In the genomic region with DNA sequence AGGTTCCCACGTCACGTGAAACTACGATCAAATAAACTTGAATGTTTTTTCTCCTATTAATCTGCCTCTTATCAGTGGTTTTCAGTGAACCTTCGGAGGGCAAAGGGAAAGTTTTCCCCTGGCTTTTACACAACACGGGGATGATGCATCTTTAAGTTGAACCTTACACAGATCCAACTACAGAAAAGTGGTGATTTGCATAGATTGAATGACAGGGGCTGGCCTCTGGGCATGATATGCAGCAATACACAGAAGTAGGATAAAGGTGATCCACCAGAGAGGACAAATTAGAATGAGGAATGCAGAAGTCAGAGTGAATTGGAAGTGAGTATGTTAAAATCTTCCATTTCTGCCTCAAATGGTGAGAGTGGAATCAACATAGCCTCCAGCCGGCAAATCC, we compare ENCODE assay signal across 1 cellular context.
TF ChIP-seq lines count a peak whose summit lies in the region.

No MANE protein-coding gene starts in this region.

TF ChIP-seq in GM23338, 12 proteins besides CTCF, POLR2A, EP300 and RAD21 (continued from another document):
- TF ChIP-seq, protein P1, sequence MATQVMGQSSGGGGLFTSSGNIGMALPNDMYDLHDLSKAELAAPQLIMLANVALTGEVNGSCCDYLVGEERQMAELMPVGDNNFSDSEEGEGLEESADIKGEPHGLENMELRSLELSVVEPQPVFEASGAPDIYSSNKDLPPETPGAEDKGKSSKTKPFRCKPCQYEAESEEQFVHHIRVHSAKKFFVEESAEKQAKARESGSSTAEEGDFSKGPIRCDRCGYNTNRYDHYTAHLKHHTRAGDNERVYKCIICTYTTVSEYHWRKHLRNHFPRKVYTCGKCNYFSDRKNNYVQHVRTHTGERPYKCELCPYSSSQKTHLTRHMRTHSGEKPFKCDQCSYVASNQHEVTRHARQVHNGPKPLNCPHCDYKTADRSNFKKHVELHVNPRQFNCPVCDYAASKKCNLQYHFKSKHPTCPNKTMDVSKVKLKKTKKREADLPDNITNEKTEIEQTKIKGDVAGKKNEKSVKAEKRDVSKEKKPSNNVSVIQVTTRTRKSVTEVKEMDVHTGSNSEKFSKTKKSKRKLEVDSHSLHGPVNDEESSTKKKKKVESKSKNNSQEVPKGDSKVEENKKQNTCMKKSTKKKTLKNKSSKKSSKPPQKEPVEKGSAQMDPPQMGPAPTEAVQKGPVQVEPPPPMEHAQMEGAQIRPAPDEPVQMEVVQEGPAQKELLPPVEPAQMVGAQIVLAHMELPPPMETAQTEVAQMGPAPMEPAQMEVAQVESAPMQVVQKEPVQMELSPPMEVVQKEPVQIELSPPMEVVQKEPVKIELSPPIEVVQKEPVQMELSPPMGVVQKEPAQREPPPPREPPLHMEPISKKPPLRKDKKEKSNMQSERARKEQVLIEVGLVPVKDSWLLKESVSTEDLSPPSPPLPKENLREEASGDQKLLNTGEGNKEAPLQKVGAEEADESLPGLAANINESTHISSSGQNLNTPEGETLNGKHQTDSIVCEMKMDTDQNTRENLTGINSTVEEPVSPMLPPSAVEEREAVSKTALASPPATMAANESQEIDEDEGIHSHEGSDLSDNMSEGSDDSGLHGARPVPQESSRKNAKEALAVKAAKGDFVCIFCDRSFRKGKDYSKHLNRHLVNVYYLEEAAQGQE (IDR thresholded peaks at IDR 0.05; ENCODE audit: unreplicated experiment), result no peak
- TF ChIP-seq, protein P2, sequence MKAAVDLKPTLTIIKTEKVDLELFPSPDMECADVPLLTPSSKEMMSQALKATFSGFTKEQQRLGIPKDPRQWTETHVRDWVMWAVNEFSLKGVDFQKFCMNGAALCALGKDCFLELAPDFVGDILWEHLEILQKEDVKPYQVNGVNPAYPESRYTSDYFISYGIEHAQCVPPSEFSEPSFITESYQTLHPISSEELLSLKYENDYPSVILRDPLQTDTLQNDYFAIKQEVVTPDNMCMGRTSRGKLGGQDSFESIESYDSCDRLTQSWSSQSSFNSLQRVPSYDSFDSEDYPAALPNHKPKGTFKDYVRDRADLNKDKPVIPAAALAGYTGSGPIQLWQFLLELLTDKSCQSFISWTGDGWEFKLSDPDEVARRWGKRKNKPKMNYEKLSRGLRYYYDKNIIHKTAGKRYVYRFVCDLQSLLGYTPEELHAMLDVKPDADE (IDR thresholded peaks at IDR 0.05), result no peak
- TF ChIP-seq ZNF331 (CRISPR knock-in tag; IDR thresholded peaks at IDR 0.05; ENCODE audit: low read depth) (no peak), EZH2 (IDR thresholded peaks at IDR 0.05; ENCODE audit: low read depth, unreplicated experiment) (no peak), EZH2phosphoT487 (IDR thresholded peaks at IDR 0.05; ENCODE audit: unreplicated experiment) (no peak), CREB1 (CRISPR knock-in tag; IDR thresholded peaks at IDR 0.05; ENCODE audit: low read depth) (no peak), ZNF114 (CRISPR knock-in tag; IDR thresholded peaks at IDR 0.05) (no peak)
- TF ChIP-seq, protein P3, sequence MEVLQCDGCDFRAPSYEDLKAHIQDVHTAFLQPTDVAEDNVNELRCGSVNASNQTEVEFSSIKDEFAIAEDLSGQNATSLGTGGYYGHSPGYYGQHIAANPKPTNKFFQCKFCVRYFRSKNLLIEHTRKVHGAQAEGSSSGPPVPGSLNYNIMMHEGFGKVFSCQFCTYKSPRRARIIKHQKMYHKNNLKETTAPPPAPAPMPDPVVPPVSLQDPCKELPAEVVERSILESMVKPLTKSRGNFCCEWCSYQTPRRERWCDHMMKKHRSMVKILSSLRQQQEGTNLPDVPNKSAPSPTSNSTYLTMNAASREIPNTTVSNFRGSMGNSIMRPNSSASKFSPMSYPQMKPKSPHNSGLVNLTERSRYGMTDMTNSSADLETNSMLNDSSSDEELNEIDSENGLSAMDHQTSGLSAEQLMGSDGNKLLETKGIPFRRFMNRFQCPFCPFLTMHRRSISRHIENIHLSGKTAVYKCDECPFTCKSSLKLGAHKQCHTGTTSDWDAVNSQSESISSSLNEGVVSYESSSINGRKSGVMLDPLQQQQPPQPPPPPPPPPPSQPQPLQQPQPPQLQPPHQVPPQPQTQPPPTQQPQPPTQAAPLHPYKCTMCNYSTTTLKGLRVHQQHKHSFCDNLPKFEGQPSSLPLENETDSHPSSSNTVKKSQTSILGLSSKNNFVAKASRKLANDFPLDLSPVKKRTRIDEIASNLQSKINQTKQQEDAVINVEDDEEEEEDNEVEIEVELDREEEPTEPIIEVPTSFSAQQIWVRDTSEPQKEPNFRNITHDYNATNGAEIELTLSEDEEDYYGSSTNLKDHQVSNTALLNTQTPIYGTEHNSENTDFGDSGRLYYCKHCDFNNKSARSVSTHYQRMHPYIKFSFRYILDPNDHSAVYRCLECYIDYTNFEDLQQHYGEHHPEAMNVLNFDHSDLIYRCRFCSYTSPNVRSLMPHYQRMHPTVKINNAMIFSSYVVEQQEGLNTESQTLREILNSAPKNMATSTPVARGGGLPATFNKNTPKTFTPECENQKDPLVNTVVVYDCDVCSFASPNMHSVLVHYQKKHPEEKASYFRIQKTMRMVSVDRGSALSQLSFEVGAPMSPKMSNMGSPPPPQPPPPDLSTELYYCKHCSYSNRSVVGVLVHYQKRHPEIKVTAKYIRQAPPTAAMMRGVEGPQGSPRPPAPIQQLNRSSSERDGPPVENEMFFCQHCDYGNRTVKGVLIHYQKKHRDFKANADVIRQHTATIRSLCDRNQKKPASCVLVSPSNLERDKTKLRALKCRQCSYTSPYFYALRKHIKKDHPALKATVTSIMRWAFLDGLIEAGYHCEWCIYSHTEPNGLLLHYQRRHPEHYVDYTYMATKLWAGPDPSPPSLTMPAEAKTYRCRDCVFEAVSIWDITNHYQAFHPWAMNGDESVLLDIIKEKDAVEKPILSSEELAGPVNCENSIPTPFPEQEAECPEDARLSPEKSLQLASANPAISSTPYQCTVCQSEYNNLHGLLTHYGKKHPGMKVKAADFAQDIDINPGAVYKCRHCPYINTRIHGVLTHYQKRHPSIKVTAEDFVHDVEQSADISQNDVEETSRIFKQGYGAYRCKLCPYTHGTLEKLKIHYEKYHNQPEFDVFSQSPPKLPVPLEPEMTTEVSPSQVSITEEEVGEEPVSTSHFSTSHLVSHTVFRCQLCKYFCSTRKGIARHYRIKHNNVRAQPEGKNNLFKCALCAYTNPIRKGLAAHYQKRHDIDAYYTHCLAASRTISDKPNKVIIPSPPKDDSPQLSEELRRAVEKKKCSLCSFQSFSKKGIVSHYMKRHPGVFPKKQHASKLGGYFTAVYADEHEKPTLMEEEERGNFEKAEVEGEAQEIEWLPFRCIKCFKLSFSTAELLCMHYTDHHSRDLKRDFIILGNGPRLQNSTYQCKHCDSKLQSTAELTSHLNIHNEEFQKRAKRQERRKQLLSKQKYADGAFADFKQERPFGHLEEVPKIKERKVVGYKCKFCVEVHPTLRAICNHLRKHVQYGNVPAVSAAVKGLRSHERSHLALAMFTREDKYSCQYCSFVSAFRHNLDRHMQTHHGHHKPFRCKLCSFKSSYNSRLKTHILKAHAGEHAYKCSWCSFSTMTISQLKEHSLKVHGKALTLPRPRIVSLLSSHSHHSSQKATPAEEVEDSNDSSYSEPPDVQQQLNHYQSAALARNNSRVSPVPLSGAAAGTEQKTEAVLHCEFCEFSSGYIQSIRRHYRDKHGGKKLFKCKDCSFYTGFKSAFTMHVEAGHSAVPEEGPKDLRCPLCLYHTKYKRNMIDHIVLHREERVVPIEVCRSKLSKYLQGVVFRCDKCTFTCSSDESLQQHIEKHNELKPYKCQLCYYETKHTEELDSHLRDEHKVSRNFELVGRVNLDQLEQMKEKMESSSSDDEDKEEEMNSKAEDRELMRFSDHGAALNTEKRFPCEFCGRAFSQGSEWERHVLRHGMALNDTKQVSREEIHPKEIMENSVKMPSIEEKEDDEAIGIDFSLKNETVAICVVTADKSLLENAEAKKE (CRISPR knock-in tag; IDR thresholded peaks at IDR 0.05), result no peak
